Comparison of ENCODE assay signal across 9 cellular contexts in genomic region chrX:1394731-1395501, GRCh38. TPM values are rescaled to one million over a fixed set of nuclear protein-coding genes. Genes with fewer than 3 reads are reported as not detected.
A peak's percentile ranks its signal among the peaks of the same experiment; 100 is the strongest.
DNase-seq lines count a peak whose midpoint lies in the region; ATAC-seq, FAIRE-seq and TF ChIP-seq lines count a peak whose summit lies in the region.
"Had no signal": no experiment of that assay in that cellular context is flagged by ENCODE, and none has a peak within 500 bp of the region (broad histone marks: within the 10 kb centered on the region; RNA-seq: fewer than 3 reads in every experiment).

No MANE protein-coding gene starts in this region.

- H3K9me3 ChIP-seq in CD8-positive, alpha-beta T cell (ENCODE audit: low read length), result no peaks in the 10 kb centered on the region
- H3K9me3 ChIP-seq in upper lobe of left lung, result no peaks in the 10 kb centered on the region

- no peak for DNase-seq in CD8-positive, alpha-beta T cell
- DNase-seq in fibroblast of gingiva (ENCODE audit: low read depth) (peak; percentile 50), osteocyte (ENCODE audit: extremely low spot score, unreplicated experiment) (no peak), RCC 7860 (ENCODE audit: low spot score) (no peak), upper lobe of left lung (no peak)
- DNase-seq: stimulated activated CD4-positive, alpha-beta T cell treated with anti-CD3 and anti-CD28 coated beads, Interleukin-2, amount 100 ng/mL, for 48 hours had no signal

- TF ChIP-seq POLR2A in upper lobe of left lung (IDR thresholded peaks at IDR 0.05), result no peak

- no peaks in the 10 kb centered on the region for H3K9me3 Mint-ChIP-seq in CD8-positive, alpha-beta T cell
- H3K9me3 Mint-ChIP-seq in osteocyte (ENCODE audit: unreplicated experiment), result no peaks in the 10 kb centered on the region

- H3K36me3 ChIP-seq in CD8-positive, alpha-beta T cell (ENCODE audit: insufficient read depth, low read length), result peaks cover 12% of the 10 kb centered on the region
- H3K36me3 ChIP-seq in upper lobe of left lung, result peaks cover 0 to 14% (median 10%) of the 10 kb centered on the region in 4 donors

- TF ChIP-seq CTCF in CD8-positive, alpha-beta T cell (IDR thresholded peaks at IDR 0.05), result no peak
- TF ChIP-seq CTCF in VCaP (conservative IDR thresholded peaks at IDR 0.05), result no peak
- TF ChIP-seq CTCF in osteocyte (IDR thresholded peaks at IDR 0.05), result no peak
- no peak for TF ChIP-seq CTCF in upper lobe of left lung (IDR thresholded peaks at IDR 0.05)

- WGBS in upper lobe of left lung, 2 donors, result 92 to 95% methylated on average over 11 to 22 of the region's 22 CpGs

- H3K27ac ChIP-seq in CD8-positive, alpha-beta T cell (ENCODE audit: low read depth, low read length), result no peak overlapping the region
- H3K27ac ChIP-seq in VCaP, result peak overlapping the region; percentile 100; the same call in 1 of the 2 replicates
- peak overlapping the region in 1 of 4 donors; percentile 11 for H3K27ac ChIP-seq in upper lobe of left lung

- peak overlapping the region; percentile 49 for H3K4me3 Mint-ChIP-seq in CD8-positive, alpha-beta T cell
- peak overlapping the region; percentile 56 for H3K4me3 Mint-ChIP-seq in osteocyte (ENCODE audit: unreplicated experiment)

- TF ChIP-seq EP300 in upper lobe of left lung (IDR thresholded peaks at IDR 0.05), result no peak

- intact Hi-C loops in CD8-positive, alpha-beta T cell (cut with DNase I, micrococcal nuclease), result loop anchor here (5.0 kb wide), 4 partner anchors 142 to 1297 kb away; partner anchors contain the start of genes CD99 (in 1 of the 2), DHRSX (in 1 of the 2), P2RY8 (in 1 of the 2) and ZBED1 (in 1 of the 2)

- H3K4me1 Mint-ChIP-seq in CD8-positive, alpha-beta T cell (ENCODE audit: low read depth), result peaks cover 25% of the 10 kb centered on the region
- H3K4me1 Mint-ChIP-seq in osteocyte (ENCODE audit: unreplicated experiment), result peaks cover 36% of the 10 kb centered on the region

- no peaks in the 10 kb centered on the region for H3K27me3 ChIP-seq in CD8-positive, alpha-beta T cell (ENCODE audit: insufficient read depth, low read length)
- no peaks in the 10 kb centered on the region for H3K27me3 ChIP-seq in upper lobe of left lung

- H3K4me1 ChIP-seq in CD8-positive, alpha-beta T cell (ENCODE audit: insufficient read depth, low read length), result peaks cover 25% of the 10 kb centered on the region
- H3K4me1 ChIP-seq in upper lobe of left lung, result peaks cover 13 to 25% (median 22%) of the 10 kb centered on the region in 4 donors

- no peaks in the 10 kb centered on the region for H3K27me3 Mint-ChIP-seq in CD8-positive, alpha-beta T cell (ENCODE audit: low read depth)
- no peaks in the 10 kb centered on the region for H3K27me3 Mint-ChIP-seq in osteocyte (ENCODE audit: unreplicated experiment)

- CTCF ChIA-PET in CD8-positive, alpha-beta T cell (lab: Charles Lee), result no interaction called here

- no peak for FAIRE-seq in RCC 7860 (lab: Jason Lieb, UNC)

- no peak for ATAC-seq in CD8-positive, alpha-beta T cell
- ATAC-seq in GM19395 (IDR thresholded peaks at IDR 0.05; ENCODE audit: unreplicated experiment) (no peak), upper lobe of left lung (ENCODE audit: low FRiP score in 2 of 2) (no peak), HG03342 (IDR thresholded peaks at IDR 0.05; ENCODE audit: unreplicated experiment) (no peak)

- POLR2A ChIA-PET in CD8-positive, alpha-beta T cell (lab: Charles Lee), result no interaction called here

- H3K4me3 ChIP-seq in CD8-positive, alpha-beta T cell (ENCODE audit: low read depth, low read length), result no peak overlapping the region
- H3K4me3 ChIP-seq in upper lobe of left lung, result no peak overlapping the region

- peaks cover 19% of the 10 kb centered on the region for H3K36me3 Mint-ChIP-seq in CD8-positive, alpha-beta T cell
- H3K36me3 Mint-ChIP-seq in osteocyte (ENCODE audit: unreplicated experiment), result peaks cover 7% of the 10 kb centered on the region

- H3K27ac Mint-ChIP-seq in CD8-positive, alpha-beta T cell, result peak overlapping the region; percentile 4
- H3K27ac Mint-ChIP-seq in osteocyte (ENCODE audit: unreplicated experiment), result peak overlapping the region; percentile 87

RNA-seq across cellular contexts. Expression of gene SLC25A6, which starts 3.0 kb away (rescaled TPM):
- 100 to 1,000 TPM; 382 to 404 TPM for total RNA-seq in CD8-positive, alpha-beta T cell
- 394 and 402 TPM in 2 replicates for total RNA-seq in osteocyte
- total RNA-seq in upper lobe of left lung, result 100 to 1,000 TPM; 158 to 460 (median 285) TPM

RNA-seq across cellular contexts. Expression of gene ASMTL, which starts 57.8 kb away (rescaled TPM):
- total RNA-seq in CD8-positive, alpha-beta T cell, result 10 to 100 TPM; 55.4 to 66.8 TPM
- total RNA-seq in osteocyte (33.3 and 35.9 TPM in 2 replicates), upper lobe of left lung (10 to 100 TPM; 11.0 to 28.3 (median 23.2) TPM)

RNA-seq across cellular contexts. Expression of gene IL3RA, which starts 58.3 kb away (rescaled TPM):
- 1 to 10 TPM in 1 of 2 experiments, under 1 TPM in 1; 0.94 to 1.1 TPM for total RNA-seq in CD8-positive, alpha-beta T cell
- total RNA-seq in osteocyte, result 0.24 TPM in 1 of 2 replicates, not detected in the other
- total RNA-seq in upper lobe of left lung, result 10 to 100 TPM in 5 of 6 donors, 1 to 10 TPM in 1; 8.8 to 62.3 (median 31.9) TPM
